Comparison of ENCODE assay signal across 12 cellular contexts in genomic region chr10:114486938-114487814, GRCh38.
DNase-seq lines count a peak whose midpoint lies in the region; ATAC-seq and TF ChIP-seq lines count a peak whose summit lies in the region.
"Had no signal": no experiment of that assay in that cellular context is flagged by ENCODE, and none has a peak within 500 bp of the region (broad histone marks: within the 10 kb centered on the region; RNA-seq: fewer than 3 reads in every experiment).

No MANE protein-coding gene starts in this region.

- no peaks in the 10 kb centered on the region; the same call in 1 of the 2 replicates for H3K9me1 ChIP-seq in IMR-90 (ENCODE audit: insufficient read depth, low read length)

- no peak for TF ChIP-seq RAD21 in IMR-90 (IDR thresholded peaks at IDR 0.05; ENCODE audit: low read length)

- H3K18ac ChIP-seq in IMR-90 (ENCODE audit: low read depth, low read length), result no peak overlapping the region

- no peak overlapping the region for H3K4ac ChIP-seq in IMR-90 (ENCODE audit: low read depth, low read length)

- H3K27ac ChIP-seq in IMR-90 (ENCODE audit: insufficient read depth, low read length), result no peak overlapping the region

- peak overlapping the region; percentile 88 for H3K27ac Mint-ChIP-seq in activated CD4-positive, alpha-beta T cell treated with anti-CD3 and anti-CD28 coated beads for 36 hours
- no peak overlapping the region for H3K27ac Mint-ChIP-seq in activated CD4-positive, alpha-beta T cell treated with anti-CD3 and anti-CD28 coated beads, Interleukin-2, amount 10 ng/mL, durations not matched to agents 7 days and 5 days
- peak overlapping the region; percentile 45 for H3K27ac Mint-ChIP-seq in activated naive CD8-positive, alpha-beta T cell treated with anti-CD3 and anti-CD28 coated beads for 36 hours
- H3K27ac Mint-ChIP-seq in nephron, result peak overlapping the region; percentile 8 to 84 (median 74)

- H2BK20ac ChIP-seq in IMR-90 (ENCODE audit: low read depth, low read length), result no peak overlapping the region

- 87% methylated on average over 3 of the region's 10 CpGs; no CpG with 5 or more reads in 1 of the 2 experiments for WGBS in IMR-90 (ENCODE audit: extremely low coverage in 2 of 2, insufficient read length in 1 of 2), 2 experiments

- no peak overlapping the region for H3K4me2 ChIP-seq in IMR-90 (ENCODE audit: low read depth, low read length)

- dilution Hi-C loops in IMR-90 (cut with HindIII; ENCODE audit: low sequenced_read_pairs, unreplicated experiment), result no loop called here

- H3K36me3 ChIP-seq in IMR-90 (ENCODE audit: control insufficient read depth, insufficient read depth, low read length), result peaks cover 4% of the 10 kb centered on the region; the same call in 1 of the 2 replicates
- H3K36me3 ChIP-seq: sigmoid colon had no signal

- BruUV-seq in IMR-90 (replicated peaks; lab: Mats Ljungman, UMichigan), result no TSS peak

- CTCF ChIA-PET in activated CD4-positive, alpha-beta T cell treated with anti-CD3 and anti-CD28 coated beads for 36 hours (lab: Charles Lee), result interaction anchor here (0.7 to 5.1 kb wide), 16 partner anchors 10 to 109 kb away, joined by 3 to 69 read pairs (median 4); no protein-coding TSS in a partner anchor
- CTCF ChIA-PET in activated CD4-positive, alpha-beta T cell treated with anti-CD3 and anti-CD28 coated beads, Interleukin-2, amount 10 ng/mL, durations not matched to agents 7 days and 5 days (lab: Charles Lee), result interaction anchor here (1.1 to 1.4 kb wide), 3 partner anchors 14 to 56 kb away, joined by 3 to 4 read pairs (median 3); no protein-coding TSS in a partner anchor
- CTCF ChIA-PET in IMR-90 (lab: Yijun Ruan, JAX), result interaction anchor here (1.0 kb wide), 1 partner anchor 47 kb away, joined by 3 read pairs; no protein-coding TSS in a partner anchor

- H3K4me3 ChIP-seq in IMR-90 (ENCODE audit: insufficient read depth, low read depth, low read length), result no peak overlapping the region
- H3K4me3 ChIP-seq: sigmoid colon had no signal

- H2AFZ ChIP-seq in IMR-90 (replicated peaks; ENCODE audit: low read length, poor library complexity), result no peak overlapping the region

- no peaks in the 10 kb centered on the region for H3K79me1 ChIP-seq in IMR-90 (ENCODE audit: low read depth in 1 of 2, low read length in 2 of 2)

- no peaks in the 10 kb centered on the region for H3K4me1 ChIP-seq in IMR-90 (ENCODE audit: control insufficient read depth, insufficient read depth, low read length)

- H3K4me3 Mint-ChIP-seq in activated CD4-positive, alpha-beta T cell treated with anti-CD3 and anti-CD28 coated beads for 36 hours, result no peak overlapping the region
- no peak overlapping the region for H3K4me3 Mint-ChIP-seq in activated CD4-positive, alpha-beta T cell treated with anti-CD3 and anti-CD28 coated beads, Interleukin-2, amount 10 ng/mL, durations not matched to agents 7 days and 5 days
- no peak overlapping the region for H3K4me3 Mint-ChIP-seq in activated naive CD8-positive, alpha-beta T cell treated with anti-CD3 and anti-CD28 coated beads for 36 hours
- no peak overlapping the region for H3K4me3 Mint-ChIP-seq in nephron

- H3K23ac ChIP-seq in IMR-90 (ENCODE audit: low read depth, low read length), result no peak overlapping the region

- H3K9ac ChIP-seq in IMR-90 (ENCODE audit: low read depth, low read length), result no peak overlapping the region

- H2BK120ac ChIP-seq in IMR-90 (ENCODE audit: low read depth, low read length), result no peak overlapping the region

- no peak overlapping the region for H4K91ac ChIP-seq in IMR-90 (ENCODE audit: insufficient read depth, low read depth, low read length)

- TF ChIP-seq CTCF in IMR-90 (conservative IDR thresholded peaks at IDR 0.05; ENCODE audit: low read depth, low read length) (no peak), nephron (IDR thresholded peaks at IDR 0.05; ENCODE audit: unreplicated experiment in 3 of 3) (no peak)

- H3K36me3 Mint-ChIP-seq in activated CD4-positive, alpha-beta T cell treated with anti-CD3 and anti-CD28 coated beads for 36 hours (ENCODE audit: low read depth), result peaks cover 53% of the 10 kb centered on the region
- H3K36me3 Mint-ChIP-seq in activated CD4-positive, alpha-beta T cell treated with anti-CD3 and anti-CD28 coated beads, Interleukin-2, amount 10 ng/mL, durations not matched to agents 7 days and 5 days (ENCODE audit: low read depth), result peaks cover 79% of the 10 kb centered on the region
- peaks cover 51% of the 10 kb centered on the region for H3K36me3 Mint-ChIP-seq in activated naive CD8-positive, alpha-beta T cell treated with anti-CD3 and anti-CD28 coated beads for 36 hours
- H3K36me3 Mint-ChIP-seq in nephron (ENCODE audit: low read depth), result peaks cover 52% of the 10 kb centered on the region

- intact Hi-C loops in activated CD4-positive, alpha-beta T cell treated with anti-CD3 and anti-CD28 coated beads for 36 hours (cut with DNase I, micrococcal nuclease), result loop anchor here in 1 of 2 experiments (1.0 kb wide), 1 partner anchor 54 kb away; no protein-coding TSS in a partner anchor
- intact Hi-C loops in IMR-90 (cut with micrococcal nuclease), result no loop called here

- peaks cover 64% of the 10 kb centered on the region for H3K4me1 Mint-ChIP-seq in activated CD4-positive, alpha-beta T cell treated with anti-CD3 and anti-CD28 coated beads for 36 hours
- H3K4me1 Mint-ChIP-seq in activated CD4-positive, alpha-beta T cell treated with anti-CD3 and anti-CD28 coated beads, Interleukin-2, amount 10 ng/mL, durations not matched to agents 7 days and 5 days, result peaks cover 38% of the 10 kb centered on the region
- peaks cover 53% of the 10 kb centered on the region for H3K4me1 Mint-ChIP-seq in activated naive CD8-positive, alpha-beta T cell treated with anti-CD3 and anti-CD28 coated beads for 36 hours
- peaks cover 33% of the 10 kb centered on the region for H3K4me1 Mint-ChIP-seq in nephron

- no peak overlapping the region for H2AK9ac ChIP-seq in IMR-90 (replicated peaks; ENCODE audit: low read depth, low read length, poor library complexity)

- DNase-seq in activated CD4-positive, alpha-beta T cell treated with anti-CD3 and anti-CD28 coated beads for 36 hours, result peak; percentile 43
- DNase-seq in activated CD4-positive, alpha-beta T cell treated with anti-CD3 and anti-CD28 coated beads, Interleukin-2, amount 10 ng/mL, durations not matched to agents 7 days and 5 days, result no peak
- peak; percentile 84 for DNase-seq in IMR-90
- no peak for DNase-seq in activated naive CD8-positive, alpha-beta T cell treated with anti-CD3 and anti-CD28 coated beads for 36 hours
- DNase-seq in NCI-H1436 treated with DMSO at 0.1 percent for 48 hours (lab: John Stamatoyannopoulos, UW), result no peak
- DNase-seq: effector memory CD4-positive, alpha-beta T cell; left ventricle myocardium superior; NCI-H2029; sigmoid colon had no signal

- H3K56ac ChIP-seq in IMR-90 (ENCODE audit: extremely low read depth, insufficient read depth, low read length), result no peak overlapping the region

- no peak for TF ChIP-seq POLR2A in IMR-90 (IDR thresholded peaks at IDR 0.05; ENCODE audit: low read depth, low read length)

- peaks cover 3% of the 10 kb centered on the region for H3K9me3 Mint-ChIP-seq in activated CD4-positive, alpha-beta T cell treated with anti-CD3 and anti-CD28 coated beads for 36 hours (ENCODE audit: low read depth)
- H3K9me3 Mint-ChIP-seq in activated CD4-positive, alpha-beta T cell treated with anti-CD3 and anti-CD28 coated beads, Interleukin-2, amount 10 ng/mL, durations not matched to agents 7 days and 5 days, result peaks cover 2% of the 10 kb centered on the region
- H3K9me3 Mint-ChIP-seq in activated naive CD8-positive, alpha-beta T cell treated with anti-CD3 and anti-CD28 coated beads for 36 hours, result peaks cover 6% of the 10 kb centered on the region
- H3K9me3 Mint-ChIP-seq in nephron, result no peaks in the 10 kb centered on the region

- no peak overlapping the region for H3K14ac ChIP-seq in IMR-90 (replicated peaks; ENCODE audit: low read depth, low read length)

- H2BK15ac ChIP-seq in IMR-90 (ENCODE audit: low read depth, low read length), result no peak overlapping the region

- in situ Hi-C loops in IMR-90 (cut with MboI; ENCODE audit: low sequenced_read_pairs), result no loop called here

- ATAC-seq in activated CD4-positive, alpha-beta T cell treated with anti-CD3 and anti-CD28 coated beads for 36 hours, result peak; percentile 78
- ATAC-seq in IMR-90 (ENCODE audit: low read depth), result no peak
- ATAC-seq in HG02623 (IDR thresholded peaks at IDR 0.05; ENCODE audit: unreplicated experiment), result no peak
- no peak for ATAC-seq in esophagus mucosa
- ATAC-seq: left ventricle myocardium superior had no signal

- H4K8ac ChIP-seq in IMR-90 (ENCODE audit: low read depth in 2 of 2, low read length in 2 of 2), result no peak overlapping the region

- no peaks in the 10 kb centered on the region for H4K20me1 ChIP-seq in IMR-90 (ENCODE audit: insufficient read depth, low read length)

- H4K5ac ChIP-seq in IMR-90 (ENCODE audit: low read depth, low read length), result no peak overlapping the region

- H3K9me3 ChIP-seq in IMR-90 (ENCODE audit: control insufficient read depth, insufficient read depth, low read length), result peaks cover 4% of the 10 kb centered on the region
- H3K9me3 ChIP-seq: sigmoid colon had no signal

- no peaks in the 10 kb centered on the region for H3K27me3 Mint-ChIP-seq in activated CD4-positive, alpha-beta T cell treated with anti-CD3 and anti-CD28 coated beads for 36 hours
- no peaks in the 10 kb centered on the region for H3K27me3 Mint-ChIP-seq in activated CD4-positive, alpha-beta T cell treated with anti-CD3 and anti-CD28 coated beads, Interleukin-2, amount 10 ng/mL, durations not matched to agents 7 days and 5 days
- H3K27me3 Mint-ChIP-seq in activated naive CD8-positive, alpha-beta T cell treated with anti-CD3 and anti-CD28 coated beads for 36 hours, result no peaks in the 10 kb centered on the region
- no peaks in the 10 kb centered on the region for H3K27me3 Mint-ChIP-seq in nephron (ENCODE audit: low read depth)

- H2AK5ac ChIP-seq in IMR-90 (ENCODE audit: low read depth, low read length), result no peak overlapping the region

- no peaks in the 10 kb centered on the region; the same call in 1 of the 2 replicates for H3K27me3 ChIP-seq in IMR-90 (ENCODE audit: control insufficient read depth, insufficient read depth, low read length)
- H3K27me3 ChIP-seq: sigmoid colon had no signal

- no peak overlapping the region for H2BK5ac ChIP-seq in IMR-90 (ENCODE audit: low read depth, low read length, poor library complexity, severe bottlenecking)

- POLR2A ChIA-PET in activated CD4-positive, alpha-beta T cell treated with anti-CD3 and anti-CD28 coated beads for 36 hours (lab: Charles Lee), result interaction anchor here (1.2 to 1.6 kb wide), 3 partner anchors 12 to 56 kb away, joined by 3 to 7 read pairs (median 6); no protein-coding TSS in a partner anchor
- POLR2A ChIA-PET in activated CD4-positive, alpha-beta T cell treated with anti-CD3 and anti-CD28 coated beads, Interleukin-2, amount 10 ng/mL, durations not matched to agents 7 days and 5 days (lab: Charles Lee), result no interaction called here
- POLR2A ChIA-PET in IMR-90 (lab: Charles Lee; ENCODE audit: unreplicated experiment), result no interaction called here

Comparison
In these comparisons a context has a peak if more than half of its experiments do, and no peak if none do; other contexts are left out.
1. DNase-seq: peak in activated CD4-positive, alpha-beta T cell treated with anti-CD3 and anti-CD28 coated beads for 36 hours (single experiment) and IMR-90 (single experiment); none in activated CD4-positive, alpha-beta T cell treated with anti-CD3 and anti-CD28 coated beads, Interleukin-2, amount 10 ng/mL, durations not matched to agents 7 days and 5 days (single experiment), activated naive CD8-positive, alpha-beta T cell treated with anti-CD3 and anti-CD28 coated beads for 36 hours (single experiment) and NCI-H1436 treated with DMSO at 0.1 percent for 48 hours (single experiment).